ENCODE assay signal across 1 cellular context in the genomic region with DNA sequence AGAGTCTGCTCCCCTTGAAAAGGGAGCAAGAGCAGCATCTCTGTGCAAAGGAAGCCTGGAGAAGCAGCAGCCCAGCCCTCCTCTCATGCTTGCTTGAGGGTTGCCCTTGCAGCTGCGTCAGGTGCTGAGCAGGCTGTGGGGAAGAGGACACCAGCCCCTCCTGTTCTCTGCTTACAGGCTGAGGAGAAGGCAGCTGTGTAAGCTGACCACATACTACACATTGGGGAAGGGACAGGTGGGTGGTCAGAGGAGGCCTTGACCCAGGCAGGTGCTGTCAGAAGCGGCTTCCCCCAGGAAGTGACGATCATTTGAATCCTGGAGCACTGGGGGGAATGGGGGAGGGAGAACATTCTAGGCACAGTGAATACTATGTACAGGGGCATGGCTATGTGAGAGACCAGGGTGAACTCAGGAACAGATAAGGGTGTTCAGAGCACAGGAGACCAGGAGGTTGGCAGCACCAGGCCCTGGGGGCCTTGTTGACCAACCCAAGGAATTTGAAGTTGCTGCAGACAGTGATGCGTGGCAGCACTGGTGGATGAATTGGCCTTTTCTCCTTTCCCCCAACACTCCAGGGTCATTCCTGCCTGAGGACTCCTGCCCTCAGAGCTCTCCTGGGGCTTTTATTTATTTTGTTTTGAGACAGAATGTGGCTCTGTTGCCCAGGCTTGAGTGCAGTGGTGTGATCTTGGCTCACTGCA.
TF ChIP-seq lines count a peak whose summit lies in the region.

No MANE protein-coding gene starts in this region.

TF ChIP-seq in H1, 55 proteins besides CTCF, POLR2A, EP300 and RAD21:
- no peak for TF ChIP-seq JUND (IDR thresholded peaks at IDR 0.05; ENCODE audit: low read length)
